In genomic region chr11:3155691-3156258, GRCh38 we compare ENCODE assay signal across 12 cellular contexts. TPM values are rescaled to one million over a fixed set of nuclear protein-coding genes. Genes with fewer than 3 reads are reported as not detected.
DNase-seq lines count a peak whose midpoint lies in the region; ATAC-seq and TF ChIP-seq lines count a peak whose summit lies in the region.
"Had no signal": no experiment of that assay in that cellular context is flagged by ENCODE, and none has a peak within 500 bp of the region (broad histone marks: within the 10 kb centered on the region; RNA-seq: fewer than 3 reads in every experiment).

No MANE protein-coding gene starts in this region.

- ATAC-seq in aorta (ENCODE audit: low FRiP score): no peak
- ATAC-seq in GM21381 (IDR thresholded peaks at IDR 0.05; ENCODE audit: unreplicated experiment): no peak
- ATAC-seq in activated CD4-positive, alpha-beta T cell treated with anti-CD3 and anti-CD28 coated beads for 36 hours: no peak
- ATAC-seq: stimulated activated naive B cell treated with anti-CD40 and anti-IgM and Interleukin-4, amounts not matched to agents 10 μg/mL and 1 μg/mL and 100 μg/mL, for 72 hours; T-helper 17 cell had no signal

- no peak overlapping the region for H3K27ac Mint-ChIP-seq in neural crest cell (ENCODE audit: unreplicated experiment)
- no peak overlapping the region for H3K27ac Mint-ChIP-seq in activated CD4-positive, alpha-beta T cell treated with anti-CD3 and anti-CD28 coated beads for 36 hours
- H3K27ac Mint-ChIP-seq: stimulated activated naive B cell treated with anti-CD40 and anti-IgM and Interleukin-4, amounts not matched to agents 10 μg/mL and 1 μg/mL and 100 μg/mL, for 72 hours; T-helper 17 cell had no signal

- H3K4me3 Mint-ChIP-seq in neural crest cell: peak overlapping the region; percentile 26
- no peak overlapping the region for H3K4me3 Mint-ChIP-seq in activated CD4-positive, alpha-beta T cell treated with anti-CD3 and anti-CD28 coated beads for 36 hours
- H3K4me3 Mint-ChIP-seq: stimulated activated naive B cell treated with anti-CD40 and anti-IgM and Interleukin-4, amounts not matched to agents 10 μg/mL and 1 μg/mL and 100 μg/mL, for 72 hours; T-helper 17 cell had no signal

- no peak for DNase-seq in NT2/D1 (ENCODE audit: low read depth, low spot score)
- DNase-seq in fibroblast of mammary gland (ENCODE audit: low read depth): peak; percentile 93
- no peak for DNase-seq in neural crest cell (ENCODE audit: low read depth, low spot score)
- peak; percentile 46 to 75 for DNase-seq in aorta
- no peak for DNase-seq in activated CD4-positive, alpha-beta T cell treated with anti-CD3 and anti-CD28 coated beads for 36 hours
- DNase-seq in mesenteric fat pad (ENCODE audit: low spot score): no peak
- DNase-seq: GF-D8; NCI-H526; stimulated activated naive B cell treated with anti-CD40 and anti-IgM and Interleukin-4, amounts not matched to agents 10 μg/mL and 1 μg/mL and 100 μg/mL, for 72 hours; T-helper 17 cell had no signal

- H3K9ac ChIP-seq in NT2/D1 (ENCODE audit: insufficient read length, low read depth): peak overlapping the region; percentile 57
- H3K9ac ChIP-seq: KMS-11 had no signal

- H3K27me3 Mint-ChIP-seq in neural crest cell (ENCODE audit: low read depth): no peaks in the 10 kb centered on the region
- no peaks in the 10 kb centered on the region for H3K27me3 Mint-ChIP-seq in activated CD4-positive, alpha-beta T cell treated with anti-CD3 and anti-CD28 coated beads for 36 hours

- H3K36me3 ChIP-seq in NT2/D1 (ENCODE audit: insufficient read depth, insufficient read length, low read length) (peaks cover 31% of the 10 kb centered on the region), aorta (ENCODE audit: control insufficient read depth in 1 of 2, insufficient read depth in 2 of 2, low read length in 1 of 2) (no peaks in the 10 kb centered on the region)

- H3K9me3 Mint-ChIP-seq in neural crest cell: no peaks in the 10 kb centered on the region
- no peaks in the 10 kb centered on the region for H3K9me3 Mint-ChIP-seq in activated CD4-positive, alpha-beta T cell treated with anti-CD3 and anti-CD28 coated beads for 36 hours (ENCODE audit: low read depth)
- H3K9me3 Mint-ChIP-seq: stimulated activated naive B cell treated with anti-CD40 and anti-IgM and Interleukin-4, amounts not matched to agents 10 μg/mL and 1 μg/mL and 100 μg/mL, for 72 hours had no signal

- CTCF ChIA-PET in activated CD4-positive, alpha-beta T cell treated with anti-CD3 and anti-CD28 coated beads for 36 hours (lab: Charles Lee): no interaction called here

- WGBS in aorta, 2 donors: 13 to 14% methylated on average over 16 of the region's 16 CpGs

- H3K27me3 ChIP-seq in NT2/D1 (ENCODE audit: insufficient read depth, insufficient read length): no peaks in the 10 kb centered on the region
- no peaks in the 10 kb centered on the region for H3K27me3 ChIP-seq in aorta (ENCODE audit: control insufficient read depth in 1 of 2, insufficient read depth in 2 of 2, low read length in 1 of 2)

- H3K27ac ChIP-seq in aorta (ENCODE audit: low read depth in 1 of 2, low read length in 2 of 2): peak overlapping the region; percentile 72 to 91
- H3K27ac ChIP-seq: KMS-11 had no signal

- peaks cover 55% of the 10 kb centered on the region for H3K4me1 ChIP-seq in NT2/D1 (ENCODE audit: insufficient read depth, insufficient read length)
- H3K4me1 ChIP-seq in aorta (ENCODE audit: control insufficient read depth in 1 of 2, insufficient read depth in 2 of 2, low read length in 2 of 2): no peaks in the 10 kb centered on the region

- POLR2A ChIA-PET in activated CD4-positive, alpha-beta T cell treated with anti-CD3 and anti-CD28 coated beads for 36 hours (lab: Charles Lee): no interaction called here

- peaks cover 36% of the 10 kb centered on the region for H3K4me1 Mint-ChIP-seq in neural crest cell
- peaks cover 8% of the 10 kb centered on the region for H3K4me1 Mint-ChIP-seq in activated CD4-positive, alpha-beta T cell treated with anti-CD3 and anti-CD28 coated beads for 36 hours

- H3K9me3 ChIP-seq in NT2/D1 (ENCODE audit: insufficient read depth, low read length): no peaks in the 10 kb centered on the region
- no peaks in the 10 kb centered on the region for H3K9me3 ChIP-seq in aorta (ENCODE audit: control insufficient read depth, low read length)

- TF ChIP-seq CTCF in fibroblast of mammary gland (conservative IDR thresholded peaks at IDR 0.05; ENCODE audit: control insufficient read depth, insufficient read depth, low read depth, low read length) (no peak), neural crest cell (conservative IDR thresholded peaks at IDR 0.05) (no peak)

- no peak overlapping the region for H3K4me3 ChIP-seq in NT2/D1 (ENCODE audit: insufficient read length, low read depth)
- H3K4me3 ChIP-seq in fibroblast of mammary gland (ENCODE audit: control insufficient read depth, low read depth, low read length): peak overlapping the region; percentile 25
- H3K4me3 ChIP-seq in aorta (ENCODE audit: low read length in 2 of 2): peak overlapping the region in 1 of 2 donors; percentile 27

- intact Hi-C loops in aorta (cut with DNase I): loop anchor here in 1 of 2 donors (5.0 kb wide), 1 partner anchor 33 kb away; no protein-coding TSS in a partner anchor
- intact Hi-C loops in activated CD4-positive, alpha-beta T cell treated with anti-CD3 and anti-CD28 coated beads for 36 hours (cut with DNase I, micrococcal nuclease): no loop called here

- no peaks in the 10 kb centered on the region for H3K36me3 Mint-ChIP-seq in neural crest cell (ENCODE audit: low read depth)
- no peaks in the 10 kb centered on the region for H3K36me3 Mint-ChIP-seq in activated CD4-positive, alpha-beta T cell treated with anti-CD3 and anti-CD28 coated beads for 36 hours (ENCODE audit: low read depth)
- H3K36me3 Mint-ChIP-seq: stimulated activated naive B cell treated with anti-CD40 and anti-IgM and Interleukin-4, amounts not matched to agents 10 μg/mL and 1 μg/mL and 100 μg/mL, for 72 hours had no signal

RNA-seq across cellular contexts. Expression of gene OSBPL5, which starts 9.3 kb away (rescaled TPM):
- total RNA-seq in neural crest cell (30.6 and 31.4 TPM in 2 replicates), aorta (10 to 100 TPM; 64.1 to 69.1 TPM), mesenteric fat pad (41.4 TPM)
- polyA plus RNA-seq in aorta: 10 to 100 TPM; 11.9 to 48.4 TPM
- total RNA-seq in activated CD4-positive, alpha-beta T cell treated with anti-CD3 and anti-CD28 coated beads for 36 hours: 1 to 10 TPM; 5.8 to 7.1 TPM

Comparison
In these comparisons a context has a peak if more than half of its experiments do, and no peak if none do; other contexts are left out.
1. DNase-seq: peak in fibroblast of mammary gland (single experiment) and aorta (2 of 2); none in NT2/D1 (single experiment), neural crest cell (single experiment), activated CD4-positive, alpha-beta T cell treated with anti-CD3 and anti-CD28 coated beads for 36 hours (single experiment) and mesenteric fat pad (single experiment).